ENCODE assay signal across 1 cellular context in genomic region chr9:130072515-130073235, GRCh38.
TF ChIP-seq lines count a peak whose summit lies in the region.

No MANE protein-coding gene starts in this region.

TF ChIP-seq in HepG2, 621 proteins besides CTCF, POLR2A, EP300 and RAD21 (continued from another document):
- 0 out of 2 replicates have a peak, but pooled peaks have one; percentile 21 for TF ChIP-seq FOXO4 (CRISPR knock-in tag; conservative IDR thresholded peaks at IDR 0.05)
